In genomic region chr2:234496442-234496834, GRCh38 we compare ENCODE assay signal across 8 cellular contexts. TPM values are rescaled to one million over a fixed set of nuclear protein-coding genes. Genes with fewer than 3 reads are reported as not detected.
A peak's percentile ranks its signal among the peaks of the same experiment; 100 is the strongest.
DNase-seq lines count a peak whose midpoint lies in the region; ATAC-seq and TF ChIP-seq lines count a peak whose summit lies in the region.

No MANE protein-coding gene starts in this region.

- DNase-seq in GM12864 (ENCODE audit: low read depth) (no peak), GM23338 (ENCODE audit: low spot score) (no peak), LNCaP clone FGC (ENCODE audit: low read depth) (no peak), esophagus squamous epithelium (lab: John Stamatoyannopoulos, UW) (no peak), mesenteric fat pad (ENCODE audit: low spot score) (no peak)
- DNase-seq in activated CD8-positive, alpha-beta T cell treated with anti-CD3 and anti-CD28 coated beads, Interleukin-2, amount 10 ng/mL, durations not matched to agents 7 days and 5 days = peak; percentile 63

- peaks cover 18% of the 10 kb centered on the region for H3K27me3 Mint-ChIP-seq in GM23338 (ENCODE audit: insufficient read depth, low read depth, poor library complexity)
- H3K27me3 Mint-ChIP-seq in activated CD8-positive, alpha-beta T cell treated with anti-CD3 and anti-CD28 coated beads, Interleukin-2, amount 10 ng/mL, durations not matched to agents 7 days and 5 days (ENCODE audit: low read depth) = no peaks in the 10 kb centered on the region

- no peak for TF ChIP-seq RAD21 in neural cell (conservative IDR thresholded peaks at IDR 0.05)

- H2AFZ ChIP-seq in GM23338 = peak overlapping the region; percentile 90; the same call in 1 of the 2 replicates
- H2AFZ ChIP-seq in neural cell (ENCODE audit: low read depth, low read length) = peak overlapping the region; percentile 61

- intact Hi-C loops in esophagus squamous epithelium (cut with DNase I) = loop anchor here (5.0 kb wide), 1 partner anchor 204 kb away; no protein-coding TSS in a partner anchor

- H3K27ac Mint-ChIP-seq in GM23338 = no peak overlapping the region
- peak overlapping the region; percentile 92 for H3K27ac Mint-ChIP-seq in activated CD8-positive, alpha-beta T cell treated with anti-CD3 and anti-CD28 coated beads, Interleukin-2, amount 10 ng/mL, durations not matched to agents 7 days and 5 days

- peak; percentile 15 for ATAC-seq in GM23338
- peak; percentile 49 for ATAC-seq in activated CD8-positive, alpha-beta T cell treated with anti-CD3 and anti-CD28 coated beads, Interleukin-2, amount 10 ng/mL, durations not matched to agents 7 days and 5 days
- ATAC-seq in GM18861 (IDR thresholded peaks at IDR 0.05; ENCODE audit: unreplicated experiment) = no peak

- no CpG with 5 or more reads among the region's 57 CpGs for WGBS in esophagus squamous epithelium, 2 donors

- H3K36me3 ChIP-seq in GM23338 (ENCODE audit: insufficient read depth) (no peaks in the 10 kb centered on the region), esophagus squamous epithelium (no peaks in the 10 kb centered on the region), neural cell (ENCODE audit: insufficient read depth, low read length) (no peaks in the 10 kb centered on the region)

- H3K4me3 Mint-ChIP-seq in GM23338 = peak overlapping the region; percentile 87
- peak overlapping the region; percentile 92 for H3K4me3 Mint-ChIP-seq in activated CD8-positive, alpha-beta T cell treated with anti-CD3 and anti-CD28 coated beads, Interleukin-2, amount 10 ng/mL, durations not matched to agents 7 days and 5 days

- peak overlapping the region; percentile 79 for H3K4me3 ChIP-seq in GM12864 (ENCODE audit: low read depth, low read length)
- peak overlapping the region; percentile 93 for H3K4me3 ChIP-seq in GM23338
- H3K4me3 ChIP-seq in LNCaP clone FGC (ENCODE audit: low read depth, low read length) = peak overlapping the region; percentile 44
- H3K4me3 ChIP-seq in esophagus squamous epithelium = peak overlapping the region; percentile 41 to 84 (median 69)
- peak overlapping the region; percentile 99 for H3K4me3 ChIP-seq in neural cell (ENCODE audit: low read length)

- no peaks in the 10 kb centered on the region for H3K9me3 Mint-ChIP-seq in GM23338
- no peaks in the 10 kb centered on the region for H3K9me3 Mint-ChIP-seq in activated CD8-positive, alpha-beta T cell treated with anti-CD3 and anti-CD28 coated beads, Interleukin-2, amount 10 ng/mL, durations not matched to agents 7 days and 5 days (ENCODE audit: insufficient read depth)

- H3K4me1 ChIP-seq in GM23338 (ENCODE audit: insufficient read depth) = peaks cover 20% of the 10 kb centered on the region
- H3K4me1 ChIP-seq in esophagus squamous epithelium = peaks cover 6 to 55% (median 11%) of the 10 kb centered on the region in 3 donors

- peak overlapping the region; percentile 98 for H3K9ac ChIP-seq in neural cell (ENCODE audit: low read length)

- POLR2A ChIA-PET in activated CD8-positive, alpha-beta T cell treated with anti-CD3 and anti-CD28 coated beads, Interleukin-2, amount 10 ng/mL, durations not matched to agents 7 days and 5 days (lab: Charles Lee) = interaction anchor here (0.6 to 7.3 kb wide), 24 partner anchors 10 to 642 kb away, joined by 3 to 220 read pairs (median 5); partner anchors contain the start of gene HJURP

- H3K79me2 ChIP-seq in GM23338 (replicated peaks; ENCODE audit: insufficient read depth) (peaks cover 37% of the 10 kb centered on the region), neural cell (replicated peaks; ENCODE audit: insufficient read depth, low read length) (peaks cover 48% of the 10 kb centered on the region)

- H4K20me1 ChIP-seq in GM23338 (replicated peaks; ENCODE audit: insufficient read depth) = peaks cover 7% of the 10 kb centered on the region
- H4K20me1 ChIP-seq in neural cell (ENCODE audit: insufficient read depth) = no peaks in the 10 kb centered on the region

- peak overlapping the region; percentile 99 for H3K4me2 ChIP-seq in GM23338
- H3K4me2 ChIP-seq in neural cell (ENCODE audit: low read length) = peak overlapping the region; percentile 98

- no peak for TF ChIP-seq EP300 in neural cell (conservative IDR thresholded peaks at IDR 0.05; ENCODE audit: poor library complexity, severe bottlenecking)

- TF ChIP-seq POLR2A in esophagus squamous epithelium (IDR thresholded peaks at IDR 0.05) = no peak

- peaks cover 24% of the 10 kb centered on the region for H3K4me1 Mint-ChIP-seq in GM23338
- H3K4me1 Mint-ChIP-seq in activated CD8-positive, alpha-beta T cell treated with anti-CD3 and anti-CD28 coated beads, Interleukin-2, amount 10 ng/mL, durations not matched to agents 7 days and 5 days (ENCODE audit: low read depth) = peaks cover 45% of the 10 kb centered on the region

- 0 out of 2 replicates have a peak, but pooled peaks cover 3% of the 10 kb centered on the region for H3F3A ChIP-seq in GM23338 (replicated peaks; ENCODE audit: low read depth)
- no peaks in the 10 kb centered on the region for H3F3A ChIP-seq in neural cell (ENCODE audit: insufficient read depth, low read length, poor library complexity, severe bottlenecking)

- no peak overlapping the region for H3K27ac ChIP-seq in GM23338 (ENCODE audit: low read depth)
- peak overlapping the region; percentile 90 to 97 (median 93) for H3K27ac ChIP-seq in esophagus squamous epithelium
- peak overlapping the region; percentile 86 for H3K27ac ChIP-seq in neural cell (ENCODE audit: low read length)

- H3K9me2 ChIP-seq in GM23338 (ENCODE audit: insufficient read depth) (no peaks in the 10 kb centered on the region), neural cell (ENCODE audit: insufficient read depth, low read length) (no peaks in the 10 kb centered on the region)

- CTCF ChIA-PET in activated CD8-positive, alpha-beta T cell treated with anti-CD3 and anti-CD28 coated beads, Interleukin-2, amount 10 ng/mL, durations not matched to agents 7 days and 5 days (lab: Charles Lee) = interaction anchor here (0.9 to 4.9 kb wide), 16 partner anchors 10 to 360 kb away, joined by 3 to 48 read pairs (median 4); no protein-coding TSS in a partner anchor

- no peaks in the 10 kb centered on the region for H3K9me3 ChIP-seq in esophagus squamous epithelium
- H3K9me3 ChIP-seq in neural cell (ENCODE audit: low read length) = no peaks in the 10 kb centered on the region

- H3K27me3 ChIP-seq in GM23338 (ENCODE audit: insufficient read depth) (peaks cover 38% of the 10 kb centered on the region), esophagus squamous epithelium (no peaks in the 10 kb centered on the region), neural cell (ENCODE audit: insufficient read depth, low read depth, low read length) (no peaks in the 10 kb centered on the region)

- TF ChIP-seq CTCF in GM12864 (IDR thresholded peaks at IDR 0.05; ENCODE audit: low read depth, low read length, missing control alignments) = no peak
- TF ChIP-seq CTCF in GM23338 (conservative IDR thresholded peaks at IDR 0.05; ENCODE audit: low read depth in 2 of 2) = peak in 1 of 2 experiments; percentile 28; a peak in 1 of 4 replicates
- TF ChIP-seq CTCF in LNCaP clone FGC (IDR thresholded peaks at IDR 0.05; ENCODE audit: control insufficient read depth, extremely low read depth, insufficient read depth) = no peak
- TF ChIP-seq CTCF in esophagus squamous epithelium (IDR thresholded peaks at IDR 0.05) = no peak
- no peak for TF ChIP-seq CTCF in neural cell (IDR thresholded peaks at IDR 0.05; ENCODE audit: poor library complexity, severe bottlenecking)

- no peaks in the 10 kb centered on the region; the same call in 2 of the 3 replicates for H3K36me3 Mint-ChIP-seq in GM23338 (ENCODE audit: low read depth)
- peaks cover 48% of the 10 kb centered on the region for H3K36me3 Mint-ChIP-seq in activated CD8-positive, alpha-beta T cell treated with anti-CD3 and anti-CD28 coated beads, Interleukin-2, amount 10 ng/mL, durations not matched to agents 7 days and 5 days (ENCODE audit: low read depth)

TF ChIP-seq in GM23338, 12 proteins besides CTCF, POLR2A, EP300 and RAD21 (continues in another document):
- TF ChIP-seq EZH2 (IDR thresholded peaks at IDR 0.05; ENCODE audit: low read depth, unreplicated experiment) (no peak), CREB1 (CRISPR knock-in tag; IDR thresholded peaks at IDR 0.05; ENCODE audit: low read depth) (no peak), NANOG (IDR thresholded peaks at IDR 0.05; ENCODE audit: borderline replicate concordance) (no peak), ZNF114 (CRISPR knock-in tag; IDR thresholded peaks at IDR 0.05) (no peak), EZH2phosphoT487 (IDR thresholded peaks at IDR 0.05; ENCODE audit: unreplicated experiment) (no peak)

TF ChIP-seq in neural cell, 6 proteins besides CTCF, POLR2A, EP300 and RAD21 (continues in another document):
- TF ChIP-seq POLR2AphosphoS5 (IDR thresholded peaks at IDR 0.05) (peak; percentile 80), MXI1 (conservative IDR thresholded peaks at IDR 0.05; ENCODE audit: poor library complexity, severe bottlenecking) (peak; percentile 37), TAF1 (IDR thresholded peaks at IDR 0.05; ENCODE audit: low read depth) (peak; percentile 12)

RNA-seq across cellular contexts. Expression of gene ARL4C, which starts 0.4 kb away (rescaled TPM):
- total RNA-seq in GM23338 (2014; rRNA removed; shearing (Covaris generic)) = 9.1 and 9.9 TPM in 2 replicates
- polyA plus RNA-seq in GM23338 (2016; fragmentation: Nextera tagmentation; extraction: Ambion mirVana) (5.6 and 5.8 TPM in 2 replicates), neural cell (20.3 and 21.6 TPM in 2 replicates)
- 100 to 1,000 TPM; 123 to 126 TPM for total RNA-seq in activated CD8-positive, alpha-beta T cell treated with anti-CD3 and anti-CD28 coated beads, Interleukin-2, amount 10 ng/mL, durations not matched to agents 7 days and 5 days
- total RNA-seq in esophagus squamous epithelium (10 to 100 TPM; 11.2 to 27.1 (median 20.0) TPM), mesenteric fat pad (17.4 TPM)
- 42.6 and 44.6 TPM in 2 replicates for polyA minus RNA-seq in neural cell

Comparison
In these comparisons a context has a peak if more than half of its experiments do, and no peak if none do; other contexts are left out.
1. H3K4me3 ChIP-seq: peak in every context shown above with its lines; median percentile 99 in neural cell; 93 in GM23338; 79 in GM12864; 69 in esophagus squamous epithelium; 44 in LNCaP clone FGC.